Comparison of ENCODE assay signal across 31 cellular contexts in the genomic region with DNA sequence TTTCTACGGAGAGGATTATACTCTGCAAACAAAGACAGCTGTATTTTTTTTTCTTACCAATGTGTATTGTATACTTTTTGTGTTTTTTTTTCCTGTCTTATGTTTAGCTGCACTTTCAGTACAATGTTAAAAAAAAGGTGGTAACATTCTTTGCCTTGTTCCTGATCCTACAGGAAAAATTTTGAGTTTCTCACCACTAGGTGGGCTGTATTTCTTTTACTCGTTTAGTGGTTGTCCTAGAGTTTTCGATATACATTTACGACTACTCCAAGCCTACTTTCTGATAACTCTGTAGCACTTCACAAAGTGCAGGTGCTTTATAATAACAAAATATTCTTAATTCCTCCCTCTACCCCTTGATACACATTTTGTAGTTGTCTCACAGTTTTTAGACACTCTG.
"Had no signal": no experiment of that assay in that cellular context is flagged by ENCODE, and none has a peak within 500 bp of the region (broad histone marks: within the 10 kb centered on the region; RNA-seq: fewer than 3 reads in every experiment).

No MANE protein-coding gene starts in this region.

- ATAC-seq: effector memory CD8-positive, alpha-beta T cell; esophagus mucosa; heart left ventricle; left colon; naive thymus-derived CD4-positive, alpha-beta T cell; right cardiac atrium had no signal

- H3K27ac ChIP-seq: brain microvascular endothelial cell, coronary artery, dorsolateral prefrontal cortex, heart left ventricle, parathyroid adenoma, upper lobe of left lung, vagina had no signal

- H3K4me1 Mint-ChIP-seq: activated CD4-positive, alpha-beta T cell treated with anti-CD3 and anti-CD28 coated beads, Interleukin-2, amount 10 ng/mL, durations not matched to agents 24 days and 14 days; naive thymus-derived CD4-positive, alpha-beta T cell had no signal

- H3K9me3 Mint-ChIP-seq: immature natural killer cell; stimulated activated naive CD8-positive, alpha-beta T cell treated with anti-CD3 and anti-CD28 coated beads, Interleukin-15, Interleukin-2, amounts not matched to agents 100 ng/mL and 50 ng/mL, for 24 hours; T-helper 2 cell treated with Interferon-gamma antibody and Interleukin-4, amounts not matched to agents 5 μg/mL and 100 μg/mL, for 36 hours had no signal

- H3K79me2 ChIP-seq: parathyroid adenoma had no signal

- DNase-seq: activated CD4-positive, alpha-beta memory T cell treated with anti-CD3 and anti-CD28 coated beads for 36 hours; activated CD4-positive, alpha-beta T cell treated with anti-CD3 and anti-CD28 coated beads, Interleukin-2, amount 10 ng/mL, durations not matched to agents 24 days and 14 days; activated CD4-positive, CD25-positive, alpha-beta regulatory T cell treated with anti-CD3 and anti-CD28 coated beads, Interleukin-2, amount 50 U/mL, for 72 hours; activated CD8-positive, alpha-beta memory T cell treated with anti-CD3 and anti-CD28 coated beads, Interleukin-2, amount 50 U/mL, for 4 hours; activated gamma-delta T cell treated with Interleukin-2 at 50 U/mL for 16 hours; activated naive CD4-positive, alpha-beta T cell treated with anti-CD3 and anti-CD28 coated beads, Interleukin-2, amount 50 U/mL, for 16 hours; activated T-cell treated with anti-CD3 and anti-CD28 coated beads, Interleukin-2, amount 50 U/mL, for 1 hour; amniotic stem cell; brain microvascular endothelial cell; dorsolateral prefrontal cortex; effector memory CD8-positive, alpha-beta T cell; foreskin fibroblast; heart left ventricle; hypothalamus; immature natural killer cell; kidney; left colon; mammary epithelial cell; midbrain; naive thymus-derived CD4-positive, alpha-beta T cell; occipital lobe; right cardiac atrium; stimulated activated CD4-positive, alpha-beta T cell treated with anti-CD3 and anti-CD28 coated beads, Interleukin-4, amount 100 ng/mL, for 1 hour; T-helper 1 cell; upper lobe of left lung had no signal

- H3K36me3 Mint-ChIP-seq: activated CD4-positive, alpha-beta memory T cell treated with anti-CD3 and anti-CD28 coated beads for 36 hours had no signal

- H3K4me3 Mint-ChIP-seq: activated CD4-positive, alpha-beta memory T cell treated with anti-CD3 and anti-CD28 coated beads for 36 hours; activated CD4-positive, alpha-beta T cell treated with anti-CD3 and anti-CD28 coated beads, Interleukin-2, amount 10 ng/mL, durations not matched to agents 24 days and 14 days; effector memory CD8-positive, alpha-beta T cell; immature natural killer cell; naive thymus-derived CD4-positive, alpha-beta T cell; stimulated activated naive CD8-positive, alpha-beta T cell treated with anti-CD3 and anti-CD28 coated beads, Interleukin-15, Interleukin-2, amounts not matched to agents 100 ng/mL and 50 ng/mL, for 24 hours; T-helper 2 cell treated with Interferon-gamma antibody and Interleukin-4, amounts not matched to agents 5 μg/mL and 100 μg/mL, for 36 hours had no signal

- H3K9me3 ChIP-seq: heart left ventricle, upper lobe of left lung, vagina had no signal

- H2AFZ ChIP-seq: parathyroid adenoma had no signal

- H3K36me3 ChIP-seq: brain microvascular endothelial cell, heart left ventricle, upper lobe of left lung, vagina had no signal

- H3K4me1 ChIP-seq: heart left ventricle, parathyroid adenoma, upper lobe of left lung, vagina had no signal

- H3K9ac ChIP-seq: parathyroid adenoma had no signal

- H3K27me3 ChIP-seq: brain microvascular endothelial cell, upper lobe of left lung, vagina had no signal

- H3K27me3 Mint-ChIP-seq: activated CD4-positive, alpha-beta memory T cell treated with anti-CD3 and anti-CD28 coated beads for 36 hours; stimulated activated naive CD8-positive, alpha-beta T cell treated with anti-CD3 and anti-CD28 coated beads, Interleukin-15, Interleukin-2, amounts not matched to agents 100 ng/mL and 50 ng/mL, for 24 hours had no signal

- H3K27ac Mint-ChIP-seq: activated CD4-positive, alpha-beta memory T cell treated with anti-CD3 and anti-CD28 coated beads for 36 hours; activated CD4-positive, alpha-beta T cell treated with anti-CD3 and anti-CD28 coated beads, Interleukin-2, amount 10 ng/mL, durations not matched to agents 24 days and 14 days; effector memory CD8-positive, alpha-beta T cell; immature natural killer cell; naive thymus-derived CD4-positive, alpha-beta T cell; stimulated activated naive CD8-positive, alpha-beta T cell treated with anti-CD3 and anti-CD28 coated beads, Interleukin-15, Interleukin-2, amounts not matched to agents 100 ng/mL and 50 ng/mL, for 24 hours; T-helper 2 cell treated with Interferon-gamma antibody and Interleukin-4, amounts not matched to agents 5 μg/mL and 100 μg/mL, for 36 hours had no signal

- H3K4me3 ChIP-seq: coronary artery, dorsolateral prefrontal cortex, heart left ventricle, upper lobe of left lung, vagina had no signal
